ENCODE assay signal across 8 cellular contexts in genomic region chr10:72692897-72693598, GRCh38. TPM values are rescaled to one million over a fixed set of nuclear protein-coding genes. Genes with fewer than 3 reads are reported as not detected.
DNase-seq lines count a peak whose midpoint lies in the region; ATAC-seq and TF ChIP-seq lines count a peak whose summit lies in the region.

No MANE protein-coding gene starts in this region.

- H3K27ac ChIP-seq in 22Rv1: peak overlapping the region; percentile 68; the same call in 1 of the 2 replicates

- TF ChIP-seq CTCF in 22Rv1 (IDR thresholded peaks at IDR 0.05): no peak
- no peak for TF ChIP-seq CTCF in GM12875 (IDR thresholded peaks at IDR 0.05; ENCODE audit: borderline replicate concordance, insufficient read depth, low read depth, low read length)
- TF ChIP-seq CTCF in mucosa of descending colon (IDR thresholded peaks at IDR 0.05): no peak

- H3K4me1 ChIP-seq in mucosa of descending colon (ENCODE audit: low read depth): peaks cover 21% of the 10 kb centered on the region

- ATAC-seq in mucosa of descending colon (peak; percentile 37), GM19328 (IDR thresholded peaks at IDR 0.05; ENCODE audit: unreplicated experiment) (no peak)

- no peaks in the 10 kb centered on the region for H3K36me3 ChIP-seq in mucosa of descending colon (ENCODE audit: low read depth)

- peak; percentile 10 for DNase-seq in NOMO-1 treated with dmso at 0.1 percent for 144 hours (lab: John Stamatoyannopoulos, UW; ENCODE audit: unreplicated experiment)
- peak; percentile 68 for DNase-seq in cerebellar cortex (ENCODE audit: low spot score)
- DNase-seq in mucosa of descending colon: peak in 1 of 3 donors; percentile 66
- DNase-seq in NCI-H187 treated with DMSO at 0.1 percent for 48 hours (lab: John Stamatoyannopoulos, UW): no peak
- DNase-seq in NCI-H2081 (lab: John Stamatoyannopoulos, UW): no peak

- no peaks in the 10 kb centered on the region for H3K9me3 ChIP-seq in mucosa of descending colon

- intact Hi-C loops in mucosa of descending colon (cut with DNase I, micrococcal nuclease): loop anchor here (10.0 kb wide), 1 partner anchor 142 kb away; no protein-coding TSS in a partner anchor

- H3K4me3 ChIP-seq in GM12875 (ENCODE audit: low read depth, low read length) (peak overlapping the region; percentile 75), mucosa of descending colon (peak overlapping the region; percentile 74)

RNA-seq across cellular contexts. Expression of gene MCU, which starts 1.1 kb away (rescaled TPM):
- total RNA-seq in mucosa of descending colon: 10 to 100 TPM; 44.8 to 98.6 (median 89.0) TPM

Comparison
In these comparisons a context has a peak if more than half of its experiments do, and no peak if none do; other contexts are left out.
1. DNase-seq: peak in NOMO-1 treated with dmso at 0.1 percent for 144 hours (single experiment) and cerebellar cortex (single experiment); none in NCI-H187 treated with DMSO at 0.1 percent for 48 hours (single experiment) and NCI-H2081 (0 of 2).